Comparison of ENCODE assay signal across 8 cellular contexts in the genomic region with DNA sequence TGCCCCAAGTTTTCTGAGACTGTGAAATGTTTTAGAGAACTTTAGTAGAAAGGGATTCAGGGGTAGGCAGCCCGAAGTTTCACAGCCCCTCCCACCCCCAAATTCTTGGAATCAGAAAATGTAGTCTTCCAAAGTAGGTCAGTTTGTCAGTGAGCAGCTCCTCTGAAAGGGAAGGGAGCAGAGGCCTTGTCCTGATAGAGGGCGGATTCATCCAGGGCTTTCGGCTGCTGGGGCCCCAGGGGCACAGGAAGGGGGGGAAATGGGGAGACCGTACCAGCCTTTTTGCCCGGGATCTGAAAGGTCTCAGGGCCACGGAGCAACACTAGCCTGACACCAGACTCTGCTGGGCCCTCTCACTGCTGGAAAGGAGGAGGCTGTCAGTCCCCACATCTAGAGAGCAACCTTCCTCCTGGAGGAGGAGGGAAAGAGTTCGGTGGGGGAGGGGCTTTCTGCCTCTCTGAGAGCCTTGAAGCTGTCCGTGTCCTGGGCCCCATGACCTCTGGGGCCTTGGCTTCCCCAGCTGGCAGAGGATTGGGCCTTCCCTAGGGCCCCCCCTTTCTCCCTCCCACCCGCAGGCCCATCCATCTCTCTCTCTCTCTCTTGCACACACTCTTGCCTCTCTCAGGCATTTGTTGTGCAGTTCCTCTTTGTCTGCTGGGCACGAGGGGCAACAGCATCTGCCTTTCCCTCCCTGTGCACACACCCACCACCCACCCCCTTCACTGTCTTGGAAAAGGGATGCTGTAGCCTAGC. TPM values are rescaled to one million over a fixed set of nuclear protein-coding genes. Genes with fewer than 3 reads are reported as not detected.
DNase-seq lines count a peak whose midpoint lies in the region; ATAC-seq, FAIRE-seq and TF ChIP-seq lines count a peak whose summit lies in the region.

A gene (plus strand): TSS at position 607 of the 753 bp plus-strand sequence. CDS start 451 bp downstream, outside the sequence.

- H3K9ac ChIP-seq in GM12878 (ENCODE audit: control insufficient read depth, insufficient read depth, low read length) = no peak within 1 kb of the TSS

- in situ Hi-C loops in GM12878 (cut with MboI) = no loop called here

- H3K9me3 Mint-ChIP-seq in stimulated activated effector memory CD8-positive, alpha-beta T cell treated with anti-CD3 and anti-CD28 coated beads, Interleukin-12 subunit alpha, Interleukin-12 subunit beta, amount 100 ng/mL, for 72 hours = no peaks in the 10 kb centered on the region

- DNase-seq in AG04449 (ENCODE audit: low read depth, low spot score) (no peak), MV-4-11 (lab: John Stamatoyannopoulos, UW) (peak; percentile 89), GM12878 (ENCODE audit: low read depth, low spot score) (no peak), iPS-NIHi7 (ENCODE audit: extremely low spot score) (peak; percentile 77), superior temporal gyrus (ENCODE audit: extremely low spot score) (no peak), RWPE1 (ENCODE audit: low spot score) (no peak)
- DNase-seq in stimulated activated effector memory CD8-positive, alpha-beta T cell treated with anti-CD3 and anti-CD28 coated beads, Interleukin-12 subunit alpha, Interleukin-12 subunit beta, amount 100 ng/mL, for 72 hours (ENCODE audit: low spot score in 2 of 2) = no peak

- no peaks in the 10 kb centered on the region for H4K20me1 ChIP-seq in GM12878 (ENCODE audit: control insufficient read depth, insufficient read depth)

- H3K9me3 ChIP-seq in GM12878 (replicated peaks; ENCODE audit: control insufficient read depth, insufficient read depth, low read length) = no peaks in the 10 kb centered on the region

- no peak for TF ChIP-seq EP300 in GM12878 (IDR thresholded peaks at IDR 0.05; ENCODE audit: borderline replicate concordance in 1 of 2, control insufficient read depth in 1 of 2, low read depth in 2 of 2, low read length in 2 of 2)

- peak within 1 kb of the TSS; percentile 23 for H2AFZ ChIP-seq in GM12878 (ENCODE audit: control insufficient read depth, low read depth, low read length)

- no peak for TF ChIP-seq POLR2A in GM12878 (IDR thresholded peaks at IDR 0.05; ENCODE audit: low read depth, low read length)

- peak within 1 kb of the TSS; percentile 95 for H3K27ac Mint-ChIP-seq in stimulated activated effector memory CD8-positive, alpha-beta T cell treated with anti-CD3 and anti-CD28 coated beads, Interleukin-12 subunit alpha, Interleukin-12 subunit beta, amount 100 ng/mL, for 72 hours

- RAD21 ChIA-PET in GM12878 (lab: Charles Lee; ENCODE audit: unreplicated experiment) = no interaction called here

- FAIRE-seq in GM12878 (lab: Jason Lieb, UNC) = no peak

- H3K4me1 Mint-ChIP-seq in stimulated activated effector memory CD8-positive, alpha-beta T cell treated with anti-CD3 and anti-CD28 coated beads, Interleukin-12 subunit alpha, Interleukin-12 subunit beta, amount 100 ng/mL, for 72 hours = peaks cover 27% of the 10 kb centered on the region

- TF ChIP-seq RAD21 in GM12878 (IDR thresholded peaks at IDR 0.05; ENCODE audit: insufficient read depth, low read depth, low read length) = no peak

- peak within 1 kb of the TSS; percentile 88 for H3K4me3 Mint-ChIP-seq in stimulated activated effector memory CD8-positive, alpha-beta T cell treated with anti-CD3 and anti-CD28 coated beads, Interleukin-12 subunit alpha, Interleukin-12 subunit beta, amount 100 ng/mL, for 72 hours

- H3K79me2 ChIP-seq in GM12878 (ENCODE audit: control insufficient read depth, insufficient read depth, low read length) = no peaks in the 10 kb centered on the region

- CTCF ChIA-PET in AG04449 (lab: Yijun Ruan, JAX) = interaction anchor here (1.3 to 6.3 kb wide), 5 partner anchors 8 to 282 kb away, joined by 3 to 47 read pairs (median 5); a partner anchor contains a TSS
- CTCF ChIA-PET in GM12878 (lab: Yijun Ruan, JAX) = interaction anchor here (2.3 kb wide), 1 partner anchor 9 kb away, joined by 8 read pairs; no protein-coding TSS in a partner anchor
- CTCF ChIA-PET in RWPE1 (lab: Yijun Ruan, JAX) = interaction anchor here (0.6 kb wide), 1 partner anchor 9 kb away, joined by 4 read pairs; no protein-coding TSS in a partner anchor

- no peaks in the 10 kb centered on the region for H3K27me3 ChIP-seq in GM12878 (replicated peaks in 1 of 2; ENCODE audit: control insufficient read depth in 2 of 2, insufficient read depth in 2 of 2, low read length in 1 of 2)

- SMC1A ChIA-PET in GM12878 (lab: Charles Lee; ENCODE audit: uncharacterized antibody, unreplicated experiment) = interaction anchor here (2.1 kb wide), 1 partner anchor 8 kb away, joined by 7 read pairs; no protein-coding TSS in a partner anchor

- ATAC-seq in GM12878 = peak; percentile 27; the same call in 2 of the 3 replicates
- ATAC-seq in stimulated activated effector memory CD8-positive, alpha-beta T cell treated with anti-CD3 and anti-CD28 coated beads, Interleukin-12 subunit alpha, Interleukin-12 subunit beta, amount 100 ng/mL, for 72 hours = peak; percentile 46
- ATAC-seq in GM21825 (IDR thresholded peaks at IDR 0.05; ENCODE audit: unreplicated experiment) = no peak

- no TSS peak for BruUV-seq in GM12878 (replicated peaks; lab: Mats Ljungman, UMichigan)

- intact Hi-C loops in GM12878 (cut with micrococcal nuclease; ENCODE audit: unreplicated experiment) = no loop called here

- no peaks in the 10 kb centered on the region for H3K36me3 ChIP-seq in GM12878 (ENCODE audit: control insufficient read depth in 2 of 2, insufficient read depth in 2 of 2, low read length in 1 of 2)

- TF ChIP-seq CTCF in AG04449 (IDR thresholded peaks at IDR 0.05; ENCODE audit: insufficient read depth, low read length, missing control alignments) (no peak), GM12878 (IDR thresholded peaks at IDR 0.05 in 2 of 3, conservative IDR thresholded peaks at IDR 0.05 in 1 of 3; ENCODE audit: control insufficient read depth in 2 of 3, extremely low read depth in 1 of 3, insufficient read depth in 1 of 3, low read depth in 3 of 3, low read length in 3 of 3) (no peak), RWPE1 (conservative IDR thresholded peaks at IDR 0.05; ENCODE audit: low read depth) (no peak)

- POLR2A ChIA-PET in AG04449 (lab: Yijun Ruan, JAX) = interaction anchor here (0.6 kb wide), 1 partner anchor 47 kb away, joined by 3 read pairs; a partner anchor contains a TSS
- POLR2A ChIA-PET in GM12878 (lab: Charles Lee) = interaction anchor here (1.5 kb wide), 1 partner anchor 23 kb away, joined by 4 read pairs; a partner anchor contains a TSS
- POLR2A ChIA-PET in RWPE1 (lab: Yijun Ruan, JAX; ENCODE audit: low non-redundant PET) = no interaction called here

- peaks cover 7% of the 10 kb centered on the region for H3K4me1 ChIP-seq in GM12878 (ENCODE audit: control insufficient read depth, insufficient read depth, low read length)

- 39% methylated on average over 9 of the region's 10 CpGs for WGBS in GM12878 (ENCODE audit: insufficient coverage, insufficient replicate concordance, low lambda C conversion rate, missing lambda C conversion rate)

- H3K4me3 ChIP-seq in AG04449 (ENCODE audit: low read depth, low read length) (peak within 1 kb of the TSS; percentile 49), GM12878 (no peak within 1 kb of the TSS)

- H3K4me2 ChIP-seq in GM12878 (ENCODE audit: control insufficient read depth, insufficient read depth) = no peak within 1 kb of the TSS

- H3K36me3 Mint-ChIP-seq in stimulated activated effector memory CD8-positive, alpha-beta T cell treated with anti-CD3 and anti-CD28 coated beads, Interleukin-12 subunit alpha, Interleukin-12 subunit beta, amount 100 ng/mL, for 72 hours = peaks cover 18% of the 10 kb centered on the region

- H3K27ac ChIP-seq in GM12878 (ENCODE audit: control insufficient read depth, insufficient read depth) (no peak within 1 kb of the TSS), RWPE1 (no peak within 1 kb of the TSS; the same call in 1 of the 2 replicates)

TF ChIP-seq in GM12878, 131 proteins besides CTCF, POLR2A, EP300 and RAD21:
- TF ChIP-seq SMC3 (IDR thresholded peaks at IDR 0.05; ENCODE audit: borderline replicate concordance, low read length) (no peak), SPI1 (IDR thresholded peaks at IDR 0.05; ENCODE audit: borderline replicate concordance, insufficient read depth, low read depth, low read length) (peak; percentile 47; the same call in 1 of the 2 replicates)

RNA-seq across cellular contexts. Expression of the gene that starts here (rescaled TPM):
- total RNA-seq in GM12878 (2013; cell fraction: nucleolus; rRNA removed) = 6.5 and 7.1 TPM in 2 replicates
- total RNA-seq in GM12878 (2014; rRNA removed) (0.79 and 1.1 TPM in 2 replicates), GM12878 (2014; rRNA removed; fragmentation: Illumina TruSeq; extraction: Trizol) (0.89 and 0.92 TPM in 2 replicates), GM12878 (2021) (4.6 and 5.8 TPM in 2 replicates)
- 1.6 TPM for polyA plus RNA-seq in GM12878 (2011; ENCODE audit: low read depth)
- polyA plus RNA-seq in GM12878 (2011; rRNA removed) (2.2 and 2.9 TPM in 2 replicates), GM12878 (2014; fragmentation: Illumina TruSeq; extraction: Trizol) (4.9 and 5.5 TPM in 2 replicates), GM12878 (2014; fragmentation: Nextera tagmentation; extraction: Ambion mirVana) (1 to 10 TPM in 1 of 2 experiments, under 1 TPM in 1; 0.74 to 1.2 TPM), GM12878 (2014; rRNA removed) (2.8 and 3.8 TPM in 2 replicates), GM12878 (2016; fragmentation: Nextera tagmentation; extraction: Ambion mirVana) (under 1 TPM; 0.91 to 0.93 TPM)
- 2.8 and 4.0 TPM in 2 replicates for polyA plus RNA-seq in GM12878 (2011; cell fraction: cytosol; rRNA removed)
- polyA plus RNA-seq in GM12878 (2011; cell fraction: nucleus; rRNA removed) = 7.1 and 7.3 TPM in 2 replicates
- 2.0 and 2.9 TPM in 2 replicates for polyA plus RNA-seq in GM12878 (2012)
- polyA minus RNA-seq in GM12878 (2011; rRNA and poly(A)+ RNA removed) = 1.4 and 3.0 TPM in 2 replicates
- polyA minus RNA-seq in GM12878 (2011; cell fraction: cytosol; rRNA and poly(A)+ RNA removed) = 1.3 and 1.7 TPM in 2 replicates
- 1.1 and 1.7 TPM in 2 replicates for polyA minus RNA-seq in GM12878 (2011; cell fraction: nucleus; rRNA and poly(A)+ RNA removed)

Comparison
In these comparisons a context has a peak if more than half of its experiments do, and no peak if none do; other contexts are left out.
1. DNase-seq: peak in MV-4-11 (single experiment) and iPS-NIHi7 (single experiment); none in AG04449 (single experiment), GM12878 (single experiment), stimulated activated effector memory CD8-positive, alpha-beta T cell treated with anti-CD3 and anti-CD28 coated beads, Interleukin-12 subunit alpha, Interleukin-12 subunit beta, amount 100 ng/mL, for 72 hours (0 of 2), superior temporal gyrus (single experiment) and RWPE1 (single experiment).